Comparison of ENCODE assay signal across 16 cellular contexts in genomic region chr2:120564213-120565094, GRCh38.
DNase-seq lines count a peak whose midpoint lies in the region; ATAC-seq and TF ChIP-seq lines count a peak whose summit lies in the region.
"Had no signal": no experiment of that assay in that cellular context is flagged by ENCODE, and none has a peak within 500 bp of the region (broad histone marks: within the 10 kb centered on the region; RNA-seq: fewer than 3 reads in every experiment).

No MANE protein-coding gene starts in this region.

- H3K27ac ChIP-seq in heart right ventricle (peak overlapping the region in 4 of 10 donors; percentile 3 to 83 (median 52)), foreskin keratinocyte (no peak overlapping the region), gastroesophageal sphincter (no peak overlapping the region)
- H3K27ac ChIP-seq: esophagus squamous epithelium, KMS-11, pancreas, SJSA1, tibial nerve had no signal

- no peak for TF ChIP-seq EP300 in gastroesophageal sphincter (IDR thresholded peaks at IDR 0.05)

- peak; percentile 48 for DNase-seq in Right ventricle myocardium inferior (ENCODE audit: missing footprints)
- no peak for DNase-seq in heart right ventricle
- peak; percentile 52 for DNase-seq in NCI-H526 treated with DMSO at 0.1 percent for 48 hours (lab: John Stamatoyannopoulos, UW)
- no peak for DNase-seq in foreskin keratinocyte
- DNase-seq in G401 (ENCODE audit: low spot score), result no peak
- DNase-seq in DMS114 treated with DMSO at 0.1 percent for 48 hours (lab: John Stamatoyannopoulos, UW; ENCODE audit: unreplicated experiment), result no peak
- DNase-seq: activated naive CD8-positive, alpha-beta T cell treated with anti-CD3 and anti-CD28 coated beads for 36 hours; DMS 273 treated with DMSO at 0.1 percent for 48 hours; esophagus squamous epithelium; pancreas; stimulated activated CD4-positive, alpha-beta T cell treated with anti-CD3 and anti-CD28 coated beads, Interleukin-15, amount 100 ng/mL, for 24 hours had no signal

- H3K4me1 ChIP-seq in heart right ventricle (peaks cover 16 to 48% (median 34%) of the 10 kb centered on the region in 9 donors), foreskin keratinocyte (no peaks in the 10 kb centered on the region), gastroesophageal sphincter (peaks cover 0 to 43% (median 10%) of the 10 kb centered on the region in 3 donors)

- ATAC-seq in Right ventricle myocardium inferior, result no peak
- no peak for ATAC-seq in heart right ventricle
- peak; percentile 30 for ATAC-seq in foreskin keratinocyte
- no peak for ATAC-seq in gastroesophageal sphincter
- ATAC-seq in HG03108 (IDR thresholded peaks at IDR 0.05; ENCODE audit: unreplicated experiment), result no peak
- ATAC-seq: pancreas had no signal

- no peak for TF ChIP-seq POLR2A in gastroesophageal sphincter (IDR thresholded peaks at IDR 0.05)

- intact Hi-C loops in Right ventricle myocardium inferior (cut with DNase I) (loop anchor here (5.0 kb wide), 2 partner anchors 88 to 222 kb away; no protein-coding TSS in a partner anchor), heart right ventricle (cut with DNase I) (no loop called here)

- no peak overlapping the region for H3K4me3 ChIP-seq in heart right ventricle
- no peak overlapping the region for H3K4me3 ChIP-seq in gastroesophageal sphincter
- H3K4me3 ChIP-seq: esophagus squamous epithelium, pancreas, SJSA1, tibial nerve had no signal

- no peaks in the 10 kb centered on the region for H3K9me3 ChIP-seq in heart right ventricle
- no peaks in the 10 kb centered on the region for H3K9me3 ChIP-seq in gastroesophageal sphincter
- H3K9me3 ChIP-seq: esophagus squamous epithelium, pancreas, SJSA1, tibial nerve had no signal

- in situ Hi-C loops in G401 (cut with HindIII; ENCODE audit: low sequenced_read_pairs), result no loop called here

- H3K36me3 ChIP-seq in heart right ventricle, result no peaks in the 10 kb centered on the region
- H3K36me3 ChIP-seq in gastroesophageal sphincter, result no peaks in the 10 kb centered on the region
- H3K36me3 ChIP-seq: esophagus squamous epithelium, pancreas, SJSA1, tibial nerve had no signal

- H3K27me3 ChIP-seq in heart right ventricle (no peaks in the 10 kb centered on the region), foreskin keratinocyte (peaks cover 35% of the 10 kb centered on the region), gastroesophageal sphincter (no peaks in the 10 kb centered on the region)
- H3K27me3 ChIP-seq: pancreas, SJSA1, tibial nerve had no signal

- WGBS in heart right ventricle, 2 donors, result 78 to 79% methylated on average over 23 of the region's 23 CpGs
- WGBS in gastroesophageal sphincter (ENCODE audit: low coverage in 1 of 2), 2 donors, result 30 to 92% methylated on average over 2 of the region's 23 CpGs

- TF ChIP-seq CTCF in heart right ventricle (IDR thresholded peaks at IDR 0.05) (no peak), foreskin keratinocyte (conservative IDR thresholded peaks at IDR 0.05) (no peak), gastroesophageal sphincter (IDR thresholded peaks at IDR 0.05) (no peak)

Comparison
In these comparisons a context has a peak if more than half of its experiments do, and no peak if none do; other contexts are left out.
1. DNase-seq: peak in Right ventricle myocardium inferior (single experiment) and NCI-H526 treated with DMSO at 0.1 percent for 48 hours (single experiment); none in heart right ventricle (0 of 2), foreskin keratinocyte (0 of 2), G401 (single experiment) and DMS114 treated with DMSO at 0.1 percent for 48 hours (single experiment).